8 cellular contexts compared by ENCODE assay signal in genomic region chr1:225772323-225772768, GRCh38. TPM values are rescaled to one million over a fixed set of nuclear protein-coding genes. Genes with fewer than 3 reads are reported as not detected.
A peak's percentile ranks its signal among the peaks of the same experiment; 100 is the strongest.
DNase-seq lines count a peak whose midpoint lies in the region; ATAC-seq and TF ChIP-seq lines count a peak whose summit lies in the region.

No MANE protein-coding gene starts in this region.

- H3K9me3 Mint-ChIP-seq in CD4-positive, alpha-beta T cell = no peaks in the 10 kb centered on the region
- H3K9me3 Mint-ChIP-seq in stimulated activated effector memory CD8-positive, alpha-beta T cell treated with anti-CD3 and anti-CD28 coated beads, Interleukin-12 subunit alpha, Interleukin-12 subunit beta, amount 100 ng/mL, for 72 hours = no peaks in the 10 kb centered on the region

- POLR2A ChIA-PET in CD4-positive, alpha-beta T cell (lab: Charles Lee) = no interaction called here

- H3K36me3 Mint-ChIP-seq in CD4-positive, alpha-beta T cell (ENCODE audit: low read depth) = no peaks in the 10 kb centered on the region
- no peaks in the 10 kb centered on the region for H3K36me3 Mint-ChIP-seq in stimulated activated effector memory CD8-positive, alpha-beta T cell treated with anti-CD3 and anti-CD28 coated beads, Interleukin-12 subunit alpha, Interleukin-12 subunit beta, amount 100 ng/mL, for 72 hours

- H3K27ac ChIP-seq in CD4-positive, alpha-beta T cell (ENCODE audit: low read depth, low read length) = no peak overlapping the region
- H3K27ac ChIP-seq in lower lobe of right lung = peak overlapping the region; percentile 63

- no peaks in the 10 kb centered on the region for H3K36me3 ChIP-seq in lower lobe of right lung

- ATAC-seq in CD4-positive, alpha-beta T cell (ENCODE audit: poor library complexity) = no peak
- peak; percentile 94 to 97 for ATAC-seq in lower lobe of right lung
- peak; percentile 58 for ATAC-seq in stimulated activated effector memory CD8-positive, alpha-beta T cell treated with anti-CD3 and anti-CD28 coated beads, Interleukin-12 subunit alpha, Interleukin-12 subunit beta, amount 100 ng/mL, for 72 hours
- no peak for ATAC-seq in HG02763 (IDR thresholded peaks at IDR 0.05; ENCODE audit: unreplicated experiment)

- H3K4me3 Mint-ChIP-seq in CD4-positive, alpha-beta T cell = no peak overlapping the region
- H3K4me3 Mint-ChIP-seq in stimulated activated effector memory CD8-positive, alpha-beta T cell treated with anti-CD3 and anti-CD28 coated beads, Interleukin-12 subunit alpha, Interleukin-12 subunit beta, amount 100 ng/mL, for 72 hours = no peak overlapping the region

- no peaks in the 10 kb centered on the region for H3K9me3 ChIP-seq in CD4-positive, alpha-beta T cell (ENCODE audit: control insufficient read depth, low read length)
- no peaks in the 10 kb centered on the region for H3K9me3 ChIP-seq in lower lobe of right lung

- TF ChIP-seq CTCF in CD4-positive, alpha-beta T cell (IDR thresholded peaks at IDR 0.05) = peak; percentile 17
- TF ChIP-seq CTCF in GM20000 (IDR thresholded peaks at IDR 0.05; ENCODE audit: extremely low read depth, missing control alignments) (peak; percentile 63), lower lobe of right lung (IDR thresholded peaks at IDR 0.05) (peak; percentile 84)

- H3K27me3 ChIP-seq in CD4-positive, alpha-beta T cell (ENCODE audit: control insufficient read depth, insufficient read depth, low read length) = no peaks in the 10 kb centered on the region
- H3K27me3 ChIP-seq in lower lobe of right lung (ENCODE audit: low read depth) = no peaks in the 10 kb centered on the region

- H3K27ac Mint-ChIP-seq in CD4-positive, alpha-beta T cell = no peak overlapping the region
- no peak overlapping the region for H3K27ac Mint-ChIP-seq in stimulated activated effector memory CD8-positive, alpha-beta T cell treated with anti-CD3 and anti-CD28 coated beads, Interleukin-12 subunit alpha, Interleukin-12 subunit beta, amount 100 ng/mL, for 72 hours

- intact Hi-C loops in CD4-positive, alpha-beta T cell (cut with DNase I, micrococcal nuclease) = loop anchor here (5.0 to 10.0 kb wide), 2 partner anchors 70 to 122 kb away; no protein-coding TSS in a partner anchor
- intact Hi-C loops in lower lobe of right lung (cut with DNase I) = no loop called here

- H3K27me3 Mint-ChIP-seq in CD4-positive, alpha-beta T cell = no peaks in the 10 kb centered on the region

- no peak overlapping the region for H3K4me3 ChIP-seq in lower lobe of right lung

- H3K4me1 ChIP-seq in lower lobe of right lung = peaks cover 41% of the 10 kb centered on the region

- CTCF ChIA-PET in CD4-positive, alpha-beta T cell (lab: Charles Lee) = no interaction called here

- no peak for DNase-seq in CD4-positive, alpha-beta T cell
- DNase-seq in GM20000 (ENCODE audit: low spot score) (peak; percentile 58), NAMALWA (ENCODE audit: low spot score) (peak; percentile 77), SHP77 treated with DMSO at 0.1 percent for 48 hours (lab: John Stamatoyannopoulos, UW) (peak; percentile 61), ecto neural progenitor cell (ENCODE audit: low spot score) (peak; percentile 89), lower lobe of right lung (peak; percentile 86)
- DNase-seq in stimulated activated effector memory CD8-positive, alpha-beta T cell treated with anti-CD3 and anti-CD28 coated beads, Interleukin-12 subunit alpha, Interleukin-12 subunit beta, amount 100 ng/mL, for 72 hours (ENCODE audit: low spot score in 2 of 2) = no peak

- no peaks in the 10 kb centered on the region for H3K4me1 Mint-ChIP-seq in CD4-positive, alpha-beta T cell (ENCODE audit: low read depth)
- H3K4me1 Mint-ChIP-seq in stimulated activated effector memory CD8-positive, alpha-beta T cell treated with anti-CD3 and anti-CD28 coated beads, Interleukin-12 subunit alpha, Interleukin-12 subunit beta, amount 100 ng/mL, for 72 hours = peaks cover 5% of the 10 kb centered on the region

RNA-seq across cellular contexts. Expression of gene SRP9, which starts 5.3 kb away (rescaled TPM):
- total RNA-seq in CD4-positive, alpha-beta T cell = 10 to 100 TPM; 63.7 to 69.8 TPM
- total RNA-seq in lower lobe of right lung = 166 TPM

RNA-seq across cellular contexts. Expression of gene EPHX1, which starts 37.6 kb away (rescaled TPM):
- under 1 TPM; 0.34 to 0.47 TPM for total RNA-seq in CD4-positive, alpha-beta T cell
- 233 TPM for total RNA-seq in lower lobe of right lung

Comparison
In these comparisons a context has a peak if more than half of its experiments do, and no peak if none do; other contexts are left out.
1. ATAC-seq: peak in lower lobe of right lung (2 of 2) and stimulated activated effector memory CD8-positive, alpha-beta T cell treated with anti-CD3 and anti-CD28 coated beads, Interleukin-12 subunit alpha, Interleukin-12 subunit beta, amount 100 ng/mL, for 72 hours (single experiment); none in CD4-positive, alpha-beta T cell (single experiment) and HG02763 (single experiment).
2. DNase-seq: peak in GM20000 (single experiment), NAMALWA (single experiment), SHP77 treated with DMSO at 0.1 percent for 48 hours (single experiment), ecto neural progenitor cell (single experiment) and lower lobe of right lung (single experiment); none in CD4-positive, alpha-beta T cell (0 of 10) and stimulated activated effector memory CD8-positive, alpha-beta T cell treated with anti-CD3 and anti-CD28 coated beads, Interleukin-12 subunit alpha, Interleukin-12 subunit beta, amount 100 ng/mL, for 72 hours (0 of 2).
3. CTCF ChIP-seq: peak in every context shown above with its lines; median percentile 84 in lower lobe of right lung; 63 in GM20000; 17 in CD4-positive, alpha-beta T cell.
4. RNA of gene EPHX1, which starts 37.6 kb away (total RNA-seq): 233 TPM in lower lobe of right lung (single experiment); 0.34 to 0.47 TPM in CD4-positive, alpha-beta T cell; every median in the first group is over 100 times any median in the second.